In the genomic region with DNA sequence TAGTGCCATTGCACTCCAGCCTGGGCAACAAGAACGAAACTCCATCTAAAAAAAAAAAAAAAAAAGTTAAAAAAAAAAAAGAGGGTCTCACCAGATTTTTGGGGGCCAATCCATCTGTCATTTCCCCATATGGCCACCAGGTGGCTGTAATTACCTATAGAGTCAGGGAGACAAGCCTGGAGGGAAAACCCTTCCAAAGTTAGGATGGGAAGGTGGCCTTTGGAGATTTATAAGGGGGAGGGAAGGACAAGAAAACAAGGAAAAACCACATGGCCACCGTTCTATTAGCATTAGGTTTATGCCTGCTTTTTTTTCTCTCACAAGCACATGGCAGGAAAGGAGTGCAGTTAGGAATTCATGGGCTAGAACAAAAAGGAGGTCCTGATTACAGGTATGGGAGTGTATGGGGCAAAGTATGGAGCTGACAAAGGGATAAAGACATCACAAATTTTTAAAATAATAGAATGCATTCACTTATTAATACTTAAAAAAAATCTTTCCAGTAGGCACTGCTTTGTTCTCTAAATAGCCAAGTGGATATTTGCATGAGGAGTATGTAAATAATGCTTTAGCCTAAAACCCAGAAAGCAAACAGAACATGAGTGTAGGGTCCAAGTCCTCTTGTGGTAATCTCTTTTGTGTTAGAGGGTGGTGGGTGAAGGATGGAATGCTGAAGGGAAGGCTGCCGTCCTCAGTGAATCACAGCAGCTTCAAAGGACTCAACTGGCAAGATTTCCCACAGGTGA, we compare ENCODE assay signal across 9 cellular contexts. TPM values are rescaled to one million over a fixed set of nuclear protein-coding genes. Genes with fewer than 3 reads are reported as not detected.
DNase-seq lines count a peak whose midpoint lies in the region; ATAC-seq and TF ChIP-seq lines count a peak whose summit lies in the region.
"Had no signal": no experiment of that assay in that cellular context is flagged by ENCODE, and none has a peak within 500 bp of the region (broad histone marks: within the 10 kb centered on the region; RNA-seq: fewer than 3 reads in every experiment).

No MANE protein-coding gene starts in this region.

- H3K36me3 ChIP-seq in spleen, result peaks cover 0 to 18% (median 0%) of the 10 kb centered on the region in 6 donors

- no peak overlapping the region for H3K27ac ChIP-seq in spleen

- no peaks in the 10 kb centered on the region for H3K9me3 ChIP-seq in spleen

- no peak overlapping the region for H3K4me3 Mint-ChIP-seq in activated T-cell treated with anti-CD3 and anti-CD28 coated beads, Interleukin-2, amount 50 U/mL, for 24 hours
- H3K4me3 Mint-ChIP-seq: activated naive CD8-positive, alpha-beta T cell treated with anti-CD3 and anti-CD28 coated beads, Interleukin-2, amount 10 ng/mL, durations not matched to agents 7 days and 5 days had no signal

- no peak for ATAC-seq in HG03354 (IDR thresholded peaks at IDR 0.05; ENCODE audit: poor library complexity, severe bottlenecking, unreplicated experiment)
- no peak for ATAC-seq in HG03196 (IDR thresholded peaks at IDR 0.05; ENCODE audit: unreplicated experiment)

- no peak for TF ChIP-seq POLR2A in spleen (IDR thresholded peaks at IDR 0.05)

- H3K27me3 ChIP-seq in spleen (replicated peaks in 1 of 7), result no peaks in the 10 kb centered on the region

- intact Hi-C loops in spleen (cut with DNase I; ENCODE audit: low total_unique reads), result loop anchor here (5.0 kb wide), 2 partner anchors 36 to 124 kb away; no protein-coding TSS in a partner anchor

- H3K27ac Mint-ChIP-seq in activated T-cell treated with anti-CD3 and anti-CD28 coated beads, Interleukin-2, amount 50 U/mL, for 24 hours, result peak overlapping the region; percentile 62
- H3K27ac Mint-ChIP-seq: activated naive CD8-positive, alpha-beta T cell treated with anti-CD3 and anti-CD28 coated beads, Interleukin-2, amount 10 ng/mL, durations not matched to agents 7 days and 5 days had no signal

- no peaks in the 10 kb centered on the region for H3K27me3 Mint-ChIP-seq in activated T-cell treated with anti-CD3 and anti-CD28 coated beads, Interleukin-2, amount 50 U/mL, for 24 hours
- H3K27me3 Mint-ChIP-seq: activated naive CD8-positive, alpha-beta T cell treated with anti-CD3 and anti-CD28 coated beads, Interleukin-2, amount 10 ng/mL, durations not matched to agents 7 days and 5 days had no signal

- TF ChIP-seq CTCF in spleen (IDR thresholded peaks at IDR 0.05 in 8 of 11, conservative IDR thresholded peaks at IDR 0.05 in 3 of 11), result peak; percentile 61 to 95 (median 88)

- peaks cover 55% of the 10 kb centered on the region for H3K36me3 Mint-ChIP-seq in activated T-cell treated with anti-CD3 and anti-CD28 coated beads, Interleukin-2, amount 50 U/mL, for 24 hours (ENCODE audit: low read depth)

- H3K4me1 Mint-ChIP-seq in activated T-cell treated with anti-CD3 and anti-CD28 coated beads, Interleukin-2, amount 50 U/mL, for 24 hours (ENCODE audit: low read depth), result peaks cover 25% of the 10 kb centered on the region

- peak; percentile 48 for DNase-seq in activated naive CD4-positive, alpha-beta T cell treated with Interleukin-2 at 50 U/mL for 16 hours
- DNase-seq in activated naive CD4-positive, alpha-beta T cell (lab: John Stamatoyannopoulos, UW), result no peak
- DNase-seq in NCI-H1105 (lab: John Stamatoyannopoulos, UW) (peak; percentile 71), glomerular visceral epithelial cell (ENCODE audit: extremely low spot score) (peak; percentile 49), spleen (no peak)
- DNase-seq in activated T-cell treated with anti-CD3 and anti-CD28 coated beads, Interleukin-2, amount 50 U/mL, for 24 hours, result peak; percentile 39
- DNase-seq: activated naive CD8-positive, alpha-beta T cell treated with anti-CD3 and anti-CD28 coated beads, Interleukin-2, amount 10 ng/mL, durations not matched to agents 7 days and 5 days had no signal

- no peaks in the 10 kb centered on the region for H3K9me3 Mint-ChIP-seq in activated T-cell treated with anti-CD3 and anti-CD28 coated beads, Interleukin-2, amount 50 U/mL, for 24 hours

- no peak overlapping the region for H3K4me3 ChIP-seq in spleen

- peaks cover 7 to 46% (median 26%) of the 10 kb centered on the region in 6 donors for H3K4me1 ChIP-seq in spleen

- 31 to 45% (median 38%) methylated on average over 3 of the region's 3 CpGs for WGBS in spleen, 5 donors

RNA-seq across cellular contexts. Expression of gene CYB5D1, which starts 5.1 kb away (rescaled TPM):
- total RNA-seq in spleen, result 10 to 100 TPM in 1 of 7 donors, 1 to 10 TPM in 6; 4.1 to 13.2 (median 5.9) TPM
- polyA plus RNA-seq in spleen, result 1 to 10 TPM; 2.1 to 3.8 (median 2.9) TPM

RNA-seq across cellular contexts. Expression of gene NAA38, which starts 5.5 kb away (rescaled TPM):
- total RNA-seq in spleen, result 100 to 1,000 TPM in 1 of 7 donors, 10 to 100 TPM in 6; 51.0 to 111 (median 56.9) TPM
- polyA plus RNA-seq in spleen, result 100 to 1,000 TPM; 119 to 185 (median 182) TPM

RNA-seq across cellular contexts. Expression of gene TMEM88, which starts 8.0 kb away (rescaled TPM):
- total RNA-seq in spleen, result 10 to 100 TPM in 5 of 7 donors, 1 to 10 TPM in 2; 5.2 to 31.8 (median 18.0) TPM
- polyA plus RNA-seq in spleen, result 10 to 100 TPM in 1 of 3 donors, 1 to 10 TPM in 2; 5.5 to 26.2 (median 9.5) TPM

RNA-seq across cellular contexts. Expression of gene CHD3, which starts 25.7 kb away (rescaled TPM):
- total RNA-seq in spleen, result 100 to 1,000 TPM in 2 of 7 donors, 10 to 100 TPM in 5; 60.9 to 117 (median 83.6) TPM
- polyA plus RNA-seq in spleen, result 10 to 100 TPM; 37.0 to 84.3 (median 71.8) TPM

RNA-seq across cellular contexts. Expression of gene KDM6B, which starts 28.8 kb away (rescaled TPM):
- 100 to 1,000 TPM in 1 of 7 donors, 10 to 100 TPM in 6; 22.3 to 110 (median 60.8) TPM for total RNA-seq in spleen
- polyA plus RNA-seq in spleen, result 10 to 100 TPM in 1 of 3 donors, 1 to 10 TPM in 2; 2.9 to 11.7 (median 4.0) TPM

Comparison
In these comparisons a context has a peak if more than half of its experiments do, and no peak if none do; other contexts are left out.
1. DNase-seq: peak in activated naive CD4-positive, alpha-beta T cell treated with Interleukin-2 at 50 U/mL for 16 hours (single experiment), NCI-H1105 (single experiment), activated T-cell treated with anti-CD3 and anti-CD28 coated beads, Interleukin-2, amount 50 U/mL, for 24 hours (single experiment) and glomerular visceral epithelial cell (single experiment); none in activated naive CD4-positive, alpha-beta T cell (0 of 4) and spleen (single experiment).